8 cellular contexts compared by ENCODE assay signal in genomic region chr6:118970866-118971265, GRCh38.
"Had no signal": no experiment of that assay in that cellular context is flagged by ENCODE, and none has a peak within 500 bp of the region (broad histone marks: within the 10 kb centered on the region; RNA-seq: fewer than 3 reads in every experiment).

No MANE protein-coding gene starts in this region.

- H3K27ac ChIP-seq: HL-60, KMS-11 had no signal

- DNase-seq: IMR-90, Karpas-422, Kasumi-1, KBM-7, KG1 had no signal

- H3K9ac ChIP-seq: KMS-11 had no signal

- H3K4me2 ChIP-seq: KMS-11 had no signal

- FAIRE-seq: HTR-8/SVneo had no signal
